In the genomic region with DNA sequence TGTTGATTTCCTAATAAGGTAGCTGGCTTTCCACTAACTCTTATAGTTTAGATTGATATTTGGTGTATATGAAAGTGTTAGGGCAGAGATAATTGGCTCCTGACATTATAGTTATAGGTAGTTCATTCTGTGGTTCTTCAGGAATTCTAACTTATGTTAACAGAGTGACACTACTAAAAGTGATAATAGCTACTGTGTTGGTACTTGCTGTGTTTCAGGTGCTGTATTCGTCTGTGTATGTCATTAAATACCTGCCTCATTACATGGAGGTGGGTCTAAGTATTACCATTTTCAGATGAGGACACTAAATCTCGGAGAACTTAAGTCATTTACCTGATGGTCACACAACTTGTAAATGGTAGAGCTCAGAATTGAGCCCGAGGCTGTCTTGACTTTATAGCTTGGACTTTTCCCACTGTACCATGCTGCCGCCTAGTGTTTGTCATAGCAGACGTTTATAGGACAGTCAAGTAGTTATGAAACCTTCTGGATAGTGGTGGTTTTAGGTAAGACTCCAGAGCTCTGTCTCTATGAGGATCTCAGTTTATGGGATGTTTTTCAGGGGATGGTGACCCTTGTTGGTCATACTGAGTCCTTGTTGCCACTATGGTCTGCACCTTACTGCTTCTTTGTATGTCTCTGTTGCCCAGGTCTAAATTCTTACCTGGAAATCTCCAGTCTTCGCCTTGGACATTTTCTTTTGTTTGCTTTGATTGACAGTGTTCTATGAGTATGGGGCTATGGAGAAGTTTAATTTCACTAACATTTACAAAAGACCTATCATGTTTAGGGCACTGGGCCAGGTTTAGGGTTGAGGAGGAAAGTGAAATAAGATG, we compare ENCODE assay signal across 1 cellular context.
TF ChIP-seq lines count a peak whose summit lies in the region.

No MANE protein-coding gene starts in this region.

TF ChIP-seq in HepG2, 621 proteins besides CTCF, POLR2A, EP300 and RAD21:
- 0 out of 2 replicates have a peak, but pooled peaks have one; percentile 23 for TF ChIP-seq REPIN1 (CRISPR knock-in tag; IDR thresholded peaks at IDR 0.05; ENCODE audit: borderline replicate concordance, low read depth)
- 0 out of 2 replicates have a peak, but pooled peaks have one; percentile 17 for TF ChIP-seq ELF3 (CRISPR knock-in tag; IDR thresholded peaks at IDR 0.05)
- TF ChIP-seq SAP130 (CRISPR knock-in tag; IDR thresholded peaks at IDR 0.05; ENCODE audit: low read depth), result 0 out of 2 replicates have a peak, but pooled peaks have one; percentile 19
- peak; percentile 89 for TF ChIP-seq STAG1 (CRISPR knock-in tag; IDR thresholded peaks at IDR 0.05)
- peak; percentile 74 for TF ChIP-seq SMC3 (IDR thresholded peaks at IDR 0.05; ENCODE audit: low read length)
- TF ChIP-seq CEBPG (CRISPR knock-in tag; IDR thresholded peaks at IDR 0.05), result 0 out of 2 replicates have a peak, but pooled peaks have one; percentile 36
